30 cellular contexts compared by ENCODE assay signal in the genomic region with DNA sequence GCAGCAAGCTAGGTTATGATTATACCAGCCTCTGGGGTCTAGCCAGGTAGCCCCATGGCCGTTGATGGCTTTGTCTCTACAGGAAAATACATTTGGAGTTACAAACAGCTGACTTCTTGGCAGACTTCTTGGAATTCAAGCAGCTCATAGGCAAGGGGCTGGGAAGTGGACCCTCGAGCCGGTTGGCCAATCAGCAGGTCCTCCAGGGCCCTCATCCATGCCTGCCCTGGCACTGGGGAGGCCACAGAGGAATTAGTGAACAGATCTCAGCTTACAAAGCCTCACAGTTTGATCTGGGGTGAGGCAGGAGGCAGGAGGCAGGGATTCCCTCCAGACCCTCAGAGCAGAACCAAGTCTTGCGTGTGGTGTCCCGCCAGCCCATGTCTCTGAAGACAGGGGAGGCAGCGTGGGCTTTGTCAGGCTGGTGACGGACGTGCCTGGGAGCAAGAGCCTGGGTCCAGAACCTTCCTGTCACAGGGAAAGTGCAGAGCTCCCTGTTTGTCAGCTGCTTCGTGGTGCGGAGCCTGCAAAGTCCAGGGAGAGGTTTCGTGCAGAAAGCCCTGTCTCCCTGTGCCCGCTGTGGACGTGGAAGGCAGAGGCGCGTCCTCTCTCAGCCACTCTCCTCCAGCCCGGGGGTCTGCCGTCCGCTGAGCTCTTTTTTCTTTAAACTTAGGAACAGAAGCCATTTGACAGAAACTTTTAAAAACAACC.
"Had no signal": no experiment of that assay in that cellular context is flagged by ENCODE, and none has a peak within 500 bp of the region (broad histone marks: within the 10 kb centered on the region; RNA-seq: fewer than 3 reads in every experiment).

No MANE protein-coding gene starts in this region.

- H3K4me3 Mint-ChIP-seq: activated CD4-positive, alpha-beta T cell treated with anti-CD3 and anti-CD28 coated beads for 36 hours; activated CD4-positive, alpha-beta T cell treated with anti-CD3 and anti-CD28 coated beads, Interleukin-2, amount 10 ng/mL, durations not matched to agents 7 days and 5 days; activated CD8-positive, alpha-beta T cell treated with anti-CD3 and anti-CD28 coated beads, Interleukin-2, amount 10 ng/mL, durations not matched to agents 7 days and 5 days; activated naive CD4-positive, alpha-beta T cell treated with anti-CD3 and anti-CD28 coated beads for 36 hours; activated T-cell treated with anti-CD3 and anti-CD28 coated beads, Interleukin-2, amount 50 U/mL, for 24 hours had no signal

- H3K27ac Mint-ChIP-seq: activated CD4-positive, alpha-beta T cell treated with anti-CD3 and anti-CD28 coated beads for 36 hours; activated CD4-positive, alpha-beta T cell treated with anti-CD3 and anti-CD28 coated beads, Interleukin-2, amount 10 ng/mL, durations not matched to agents 7 days and 5 days; activated CD8-positive, alpha-beta T cell treated with anti-CD3 and anti-CD28 coated beads, Interleukin-2, amount 10 ng/mL, durations not matched to agents 7 days and 5 days; activated naive CD4-positive, alpha-beta T cell treated with anti-CD3 and anti-CD28 coated beads for 36 hours; activated naive CD4-positive, alpha-beta T cell treated with anti-CD3 and anti-CD28 coated beads, Interleukin-2, amount 50 U/mL, for 72 hours; activated T-cell treated with anti-CD3 and anti-CD28 coated beads, Interleukin-2, amount 50 U/mL, for 24 hours had no signal

- H3K27ac ChIP-seq: adrenal gland, body of pancreas, breast epithelium, Peyer's patch had no signal

- H3K36me3 Mint-ChIP-seq: activated naive CD4-positive, alpha-beta T cell treated with anti-CD3 and anti-CD28 coated beads, Interleukin-2, amount 50 U/mL, for 72 hours had no signal

- H3K4me1 ChIP-seq: breast epithelium, Peyer's patch had no signal

- H3K4me1 Mint-ChIP-seq: activated CD4-positive, alpha-beta T cell treated with anti-CD3 and anti-CD28 coated beads for 36 hours had no signal

- H3K27me3 ChIP-seq: adrenal gland, body of pancreas, breast epithelium, MG63, Peyer's patch had no signal

- H3K9me3 ChIP-seq: adrenal gland, body of pancreas, breast epithelium, MG63, Peyer's patch had no signal

- H3K36me3 ChIP-seq: adrenal gland, breast epithelium, MG63, Peyer's patch had no signal

- H3K4me3 ChIP-seq: adrenal gland, body of pancreas, breast epithelium, MG63, Peyer's patch had no signal

- DNase-seq: activated CD4-positive, alpha-beta T cell treated with anti-CD3 and anti-CD28 coated beads for 36 hours; activated CD4-positive, alpha-beta T cell treated with anti-CD3 and anti-CD28 coated beads, Interleukin-2, amount 10 ng/mL, durations not matched to agents 7 days and 5 days; activated CD4-positive, alpha-beta T cell treated with anti-CD3 and anti-CD28 coated beads, Interleukin-2, amount 50 U/mL, for 48 hours; activated CD8-positive, alpha-beta T cell treated with anti-CD3 and anti-CD28 coated beads, Interleukin-2, amount 10 ng/mL, durations not matched to agents 7 days and 5 days; activated gamma-delta T cell treated with Interleukin-2 at 50 U/mL for 16 hours; activated naive CD4-positive, alpha-beta T cell treated with anti-CD3 and anti-CD28 coated beads for 36 hours; activated T-cell treated with anti-CD3 and anti-CD28 coated beads, Interleukin-2, amount 50 U/mL, for 24 hours; adrenal gland; body of pancreas; cerebellar nuclear complex; Kasumi-1; KG1; MG63; NCI-H1048; NCI-H1105 treated with DMSO at 0.1 percent for 48 hours; NCI-H146; NCI-H187; NCI-H2029 treated with DMSO at 0.1 percent for 48 hours; NCI-H2107; NCI-H345; NCI-H524 treated with DMSO at 0.1 percent for 48 hours; PC-3; Peyer's patch; RPMI8226; SW 1271; T-helper 1 cell; T-helper 2 cell; T-helper 9 cell had no signal

- H3K9me3 Mint-ChIP-seq: activated CD4-positive, alpha-beta T cell treated with anti-CD3 and anti-CD28 coated beads, Interleukin-2, amount 10 ng/mL, durations not matched to agents 7 days and 5 days; activated naive CD4-positive, alpha-beta T cell treated with anti-CD3 and anti-CD28 coated beads for 36 hours; activated naive CD4-positive, alpha-beta T cell treated with anti-CD3 and anti-CD28 coated beads, Interleukin-2, amount 50 U/mL, for 72 hours; activated T-cell treated with anti-CD3 and anti-CD28 coated beads, Interleukin-2, amount 50 U/mL, for 24 hours had no signal

- ATAC-seq: activated CD4-positive, alpha-beta T cell treated with anti-CD3 and anti-CD28 coated beads for 36 hours; activated CD8-positive, alpha-beta T cell treated with anti-CD3 and anti-CD28 coated beads, Interleukin-2, amount 10 ng/mL, durations not matched to agents 7 days and 5 days; activated naive CD4-positive, alpha-beta T cell treated with anti-CD3 and anti-CD28 coated beads, Interleukin-2, amount 50 U/mL, for 72 hours; body of pancreas; PC-3 had no signal
